ENCODE assay signal across 24 cellular contexts in the genomic region with DNA sequence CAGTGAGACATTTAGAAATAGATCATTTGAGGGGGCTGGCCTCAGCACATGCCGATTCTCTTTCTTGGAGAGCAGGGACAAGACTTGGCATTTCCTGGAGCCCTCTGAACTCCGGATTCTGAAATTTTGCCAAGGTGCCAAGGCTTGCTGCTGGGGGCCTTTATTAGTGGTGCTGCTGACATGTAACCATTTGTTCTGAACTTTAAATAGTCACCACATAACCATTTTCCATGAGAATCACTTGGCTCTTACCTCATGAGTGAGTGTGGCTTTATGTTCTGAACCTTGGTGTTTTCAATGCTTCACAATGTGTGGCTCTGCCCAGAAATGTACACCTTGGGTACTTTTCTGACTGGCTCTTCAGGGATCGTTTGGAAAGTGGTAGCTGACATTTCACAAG. TPM values are rescaled to one million over a fixed set of nuclear protein-coding genes. Genes with fewer than 3 reads are reported as not detected.
DNase-seq lines count a peak whose midpoint lies in the region; TF ChIP-seq lines count a peak whose summit lies in the region.
"Had no signal": no experiment of that assay in that cellular context is flagged by ENCODE, and none has a peak within 500 bp of the region (broad histone marks: within the 10 kb centered on the region; RNA-seq: fewer than 3 reads in every experiment).

No MANE protein-coding gene starts in this region.

- no peaks in the 10 kb centered on the region for H4K20me1 ChIP-seq in osteoblast (ENCODE audit: insufficient read depth, low read length)

- H3K79me2 ChIP-seq in osteoblast (ENCODE audit: insufficient read depth, low read length): no peaks in the 10 kb centered on the region

- peak overlapping the region; percentile 54 for H3K27ac Mint-ChIP-seq in chondrocyte (ENCODE audit: unreplicated experiment)
- H3K27ac Mint-ChIP-seq: B cell; CD8-positive, alpha-beta T cell; GM23338 had no signal

- H3K4me3 Mint-ChIP-seq in chondrocyte (ENCODE audit: unreplicated experiment): no peak overlapping the region
- H3K4me3 Mint-ChIP-seq: B cell; CD8-positive, alpha-beta T cell; GM23338 had no signal

- H3K27me3 ChIP-seq in osteoblast (ENCODE audit: insufficient read depth, low read length): no peaks in the 10 kb centered on the region

- no peak overlapping the region for H3K4me3 ChIP-seq in osteoblast (ENCODE audit: insufficient read depth, low read length)
- H3K4me3 ChIP-seq: GM23338, HAP-1, PC-9, SJCRH30 had no signal

- CTCF ChIA-PET in GM10248 (lab: Yijun Ruan, JAX): interaction anchor here (0.9 to 2.5 kb wide), 17 partner anchors 9 to 142 kb away, joined by 3 to 19 read pairs (median 4); no protein-coding TSS in a partner anchor

- H3K27me3 Mint-ChIP-seq in chondrocyte (ENCODE audit: low read depth): peaks cover 1% of the 10 kb centered on the region

- POLR2A ChIA-PET in GM10248 (lab: Yijun Ruan, JAX): no interaction called here

- no peaks in the 10 kb centered on the region for H3K9me3 Mint-ChIP-seq in chondrocyte (ENCODE audit: low read depth)
- H3K9me3 Mint-ChIP-seq: CD8-positive, alpha-beta T cell; GM23338 had no signal

- DNase-seq in DMS53 (lab: John Stamatoyannopoulos, UW): peak; percentile 28
- no peak for DNase-seq in DMS53 treated with DMSO at 0.1 percent for 48 hours (lab: John Stamatoyannopoulos, UW; ENCODE audit: unreplicated experiment)
- DNase-seq in chondrocyte (ENCODE audit: low spot score): no peak
- no peak for DNase-seq in osteoblast (ENCODE audit: insufficient read length, low spot score, missing footprints)
- DNase-seq in GM10248 (ENCODE audit: extremely low spot score): no peak
- DNase-seq in caudate nucleus (lab: John Stamatoyannopoulos, UW): no peak
- no peak for DNase-seq in epidermal melanocyte (ENCODE audit: insufficient read length, low spot score)
- DNase-seq in DMS79 (lab: John Stamatoyannopoulos, UW): no peak
- DNase-seq: NCI-H1105; NCI-H1436 treated with DMSO at 0.1 percent for 48 hours; NCI-H187 treated with DMSO at 0.1 percent for 48 hours; NCI-H2107; NCI-H524 treated with DMSO at 0.1 percent for 48 hours; NK-92 treated with Interleukin-12 subunit alpha and Interleukin-12 subunit beta, amount 100 ng/mL, for 24 hours had no signal

- H3K9me3 ChIP-seq in osteoblast (ENCODE audit: low read depth, low read length): no peaks in the 10 kb centered on the region
- H3K9me3 ChIP-seq: Caco-2, HAP-1, SJCRH30 had no signal

- no peaks in the 10 kb centered on the region for H3K36me3 ChIP-seq in osteoblast (ENCODE audit: insufficient read depth, low read length)
- H3K36me3 ChIP-seq: HAP-1, SJCRH30 had no signal

- H3K4me1 Mint-ChIP-seq in chondrocyte (ENCODE audit: low read depth): peaks cover 14% of the 10 kb centered on the region
- H3K4me1 Mint-ChIP-seq: B cell had no signal

- H3K36me3 Mint-ChIP-seq in chondrocyte (ENCODE audit: low read depth): no peaks in the 10 kb centered on the region
- H3K36me3 Mint-ChIP-seq: CD8-positive, alpha-beta T cell had no signal

- no peaks in the 10 kb centered on the region for H3K4me1 ChIP-seq in osteoblast (ENCODE audit: insufficient read depth, low read length)
- H3K4me1 ChIP-seq: Caco-2, HAP-1, SJCRH30 had no signal

- H3K27ac ChIP-seq in osteoblast (ENCODE audit: low read depth, low read length) (no peak overlapping the region), caudate nucleus (ENCODE audit: low read depth, low read length) (no peak overlapping the region)
- H3K27ac ChIP-seq: 22Rv1, C4-2B, PC-9, SJCRH30 had no signal

- no peak overlapping the region for H2AFZ ChIP-seq in osteoblast (ENCODE audit: low read length)
- H2AFZ ChIP-seq: GM23338, PC-9 had no signal

- TF ChIP-seq CTCF in chondrocyte (IDR thresholded peaks at IDR 0.05): no peak
- TF ChIP-seq CTCF in osteoblast (IDR thresholded peaks at IDR 0.05; ENCODE audit: extremely low read depth, low read depth, low read length): no peak
- no peak for TF ChIP-seq CTCF in GM10248 (IDR thresholded peaks at IDR 0.05; ENCODE audit: control extremely low read depth, extremely low read depth, low read depth, missing control alignments)

- peak overlapping the region; percentile 15 for H3K4me2 ChIP-seq in osteoblast (ENCODE audit: insufficient read depth, low read length)
- H3K4me2 ChIP-seq: GM23338, PC-9 had no signal

RNA-seq across cellular contexts. Expression of gene SYT13, which starts 33.3 kb away (rescaled TPM):
- total RNA-seq in chondrocyte (1.8 to 3.2 TPM (median 2.8 TPM) in 3 replicates), osteoblast (under 0.01 TPM in 2 replicates)
- total RNA-seq: B cell; CD8-positive, alpha-beta T cell; IMR-90; PC-9; SJCRH30 had no signal
